11 cellular contexts compared by ENCODE assay signal in the genomic region with DNA sequence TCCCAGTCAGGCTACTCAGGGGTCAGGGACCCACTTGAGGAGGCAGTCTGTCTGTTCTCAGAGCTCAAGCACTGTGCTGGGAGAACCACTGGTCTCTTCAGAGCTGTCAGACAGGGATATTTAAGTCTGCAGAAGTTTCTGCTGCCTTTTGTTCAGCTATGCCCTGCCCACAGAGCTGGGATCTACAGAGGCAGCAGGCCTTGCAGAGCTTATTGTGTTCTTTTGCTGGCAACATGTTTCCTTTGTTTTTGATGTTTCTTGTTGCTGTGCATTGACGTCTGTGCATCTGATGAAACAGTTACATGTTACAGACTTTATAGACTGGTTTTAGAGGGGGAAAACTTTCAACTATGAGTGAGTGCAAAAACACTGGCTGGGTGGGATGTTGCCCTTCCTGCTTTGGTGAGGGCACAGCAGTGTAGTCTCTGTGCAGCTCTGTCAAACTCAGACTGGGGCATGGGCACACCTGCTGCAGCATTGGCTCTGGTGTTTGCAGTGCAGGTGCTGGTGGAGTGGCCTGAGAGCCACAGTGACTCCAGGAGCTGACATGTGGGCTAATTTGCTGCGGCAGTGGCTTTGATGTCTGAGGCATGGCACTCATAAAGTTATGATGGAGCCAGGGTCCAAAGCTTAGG. TPM values are rescaled to one million over a fixed set of nuclear protein-coding genes. Genes with fewer than 3 reads are reported as not detected.
"Had no signal": no experiment of that assay in that cellular context is flagged by ENCODE, and none has a peak within 500 bp of the region (broad histone marks: within the 10 kb centered on the region; RNA-seq: fewer than 3 reads in every experiment).

No MANE protein-coding gene starts in this region.

- H3K4me3 ChIP-seq: mucosa of descending colon, tibial artery had no signal

- H3K36me3 ChIP-seq: tibial artery had no signal

- H3K27ac Mint-ChIP-seq: natural killer cell had no signal

- H3K36me3 Mint-ChIP-seq: natural killer cell had no signal

- H3K4me1 ChIP-seq: tibial artery had no signal

- H3K27ac ChIP-seq: tibial artery had no signal

- H3K4me3 Mint-ChIP-seq: natural killer cell had no signal

- H3K27me3 ChIP-seq: tibial artery had no signal

- H3K9me3 ChIP-seq: mucosa of descending colon, tibial artery had no signal

- H3K9me3 Mint-ChIP-seq: natural killer cell had no signal

- DNase-seq: islet precursor cell; mammary epithelial cell; mucosa of descending colon; natural killer cell; stimulated activated CD4-positive, alpha-beta T cell treated with anti-CD3 and anti-CD28 coated beads, Interleukin-12 subunit alpha, Interleukin-12 subunit beta, amount 100 ng/mL, for 4 hours; stimulated activated CD4-positive, alpha-beta T cell treated with anti-CD3 and anti-CD28 coated beads, Interleukin-2, amount 100 ng/mL, for 24 hours; tibial artery had no signal

RNA-seq across cellular contexts. Expression of gene CLEC6A, which starts 26.8 kb away (rescaled TPM):
- total RNA-seq: astrocyte, esophagus mucosa, left lobe of liver, mammary epithelial cell, mucosa of descending colon, natural killer cell had no signal
- polyA plus RNA-seq: mammary epithelial cell had no signal

RNA-seq across cellular contexts. Expression of gene CLEC4D, which starts 30.7 kb away (rescaled TPM):
- total RNA-seq: astrocyte; left lobe of liver; mammary epithelial cell; T-helper 2 cell treated with Interferon-gamma antibody and Interleukin-4, amounts not matched to agents 100 ng/mL and 5 ng/mL, for 36 hours had no signal
- polyA plus RNA-seq: mammary epithelial cell had no signal

RNA-seq across cellular contexts. Expression of gene CLEC4E, which starts 58.1 kb away (rescaled TPM):
- total RNA-seq: astrocyte; esophagus mucosa; mammary epithelial cell; T-helper 2 cell treated with Interferon-gamma antibody and Interleukin-4, amounts not matched to agents 100 ng/mL and 5 ng/mL, for 36 hours had no signal
- polyA plus RNA-seq: mammary epithelial cell had no signal
